In the genomic region with DNA sequence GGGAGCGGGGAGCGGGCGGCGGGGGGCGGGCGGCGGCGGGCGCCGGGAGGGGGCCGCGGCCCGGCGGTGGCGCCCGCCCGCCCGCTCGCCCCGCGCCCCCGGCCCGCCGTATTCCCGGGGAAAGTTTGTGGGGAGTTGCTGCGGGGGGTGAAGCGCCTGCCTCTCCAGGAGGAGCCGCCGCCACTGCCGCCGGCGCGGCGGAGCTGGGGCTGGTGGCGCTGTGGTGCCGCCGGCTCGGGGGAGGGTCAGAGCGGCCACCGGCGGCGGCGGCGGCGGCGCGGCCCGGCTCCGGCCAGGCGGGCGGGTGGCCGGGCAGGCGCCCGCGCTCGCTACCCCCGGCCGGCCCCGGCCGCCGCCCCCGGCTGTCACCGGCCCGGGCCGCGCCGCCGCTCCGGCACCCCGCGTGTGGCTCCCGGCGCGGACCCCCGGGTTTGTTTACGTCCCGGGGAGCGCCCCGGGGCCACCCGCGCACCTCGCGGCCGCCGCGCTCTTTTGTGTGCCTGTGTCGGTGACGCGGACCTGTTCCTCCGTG, we compare ENCODE assay signal across 8 cellular contexts. TPM values are rescaled to one million over a fixed set of nuclear protein-coding genes. Genes with fewer than 3 reads are reported as not detected.
DNase-seq lines count a peak whose midpoint lies in the region; ATAC-seq and TF ChIP-seq lines count a peak whose summit lies in the region.

No MANE protein-coding gene starts in this region.

- no peak for ATAC-seq in HG03097 (IDR thresholded peaks at IDR 0.05; ENCODE audit: low FRiP score, unreplicated experiment)

- H3K27me3 ChIP-seq in Peyer's patch: no peaks in the 10 kb centered on the region

- H3K9me3 ChIP-seq in Peyer's patch: no peaks in the 10 kb centered on the region

- H3K4me3 ChIP-seq in HFF-Myc (replicated peaks; ENCODE audit: low read depth, low read length): peak overlapping the region; percentile 61
- peak overlapping the region; percentile 62 to 94 (median 70) for H3K4me3 ChIP-seq in Peyer's patch
- H3K4me3 ChIP-seq in cardiac fibroblast (replicated peaks in 1 of 2; ENCODE audit: low read depth in 2 of 2, low read length in 2 of 2): peak overlapping the region; percentile 67

- peak overlapping the region; percentile 32 to 81 (median 54) for H3K27ac ChIP-seq in Peyer's patch

- peaks cover 0 to 6% (median 0%) of the 10 kb centered on the region in 4 donors for H3K4me1 ChIP-seq in Peyer's patch

- TF ChIP-seq CTCF in HFF-Myc (IDR thresholded peaks at IDR 0.05; ENCODE audit: low read depth, low read length, missing control alignments) (no peak), Peyer's patch (IDR thresholded peaks at IDR 0.05) (peak in 1 of 6 experiments; percentile 7), cardiac fibroblast (IDR thresholded peaks at IDR 0.05; ENCODE audit: low read depth, low read length) (no peak)

- DNase-seq in Daoy (ENCODE audit: low read depth) (peak; percentile 76), HFF-Myc (ENCODE audit: extremely low read depth, low read depth) (no peak), Peyer's patch (peak in 2 of 3 donors; percentile 72), cardiac fibroblast (ENCODE audit: low read depth in 2 of 2) (peak; percentile 24 to 55), kidney tubule cell (ENCODE audit: low spot score) (peak; percentile 55), foreskin melanocyte (no peak)
- DNase-seq in stimulated activated CD8-positive, alpha-beta memory T cell treated with anti-CD3 and anti-CD28 coated beads, Interleukin-12 subunit alpha, Interleukin-12 subunit beta, amount 100 ng/mL, for 4 hours (ENCODE audit: low read depth): peak; percentile 4

- no peak for TF ChIP-seq POLR2A in Peyer's patch (IDR thresholded peaks at IDR 0.05)

- H3K36me3 ChIP-seq in Peyer's patch: no peaks in the 10 kb centered on the region

RNA-seq across cellular contexts. Expression of a gene that starts 0.9 kb away (rescaled TPM):
- total RNA-seq in Daoy (2014; rRNA removed; shearing (Covaris generic)): 16.3 and 30.3 TPM in 2 replicates
- total RNA-seq in Peyer's patch: 100 to 1,000 TPM in 3 of 4 donors, 10 to 100 TPM in 1; 64.1 to 142 (median 111) TPM

Comparison
In these comparisons a context has a peak if more than half of its experiments do, and no peak if none do; other contexts are left out.
1. DNase-seq: peak in Daoy (single experiment), Peyer's patch (2 of 3), cardiac fibroblast (2 of 2), kidney tubule cell (single experiment) and stimulated activated CD8-positive, alpha-beta memory T cell treated with anti-CD3 and anti-CD28 coated beads, Interleukin-12 subunit alpha, Interleukin-12 subunit beta, amount 100 ng/mL, for 4 hours (single experiment); none in HFF-Myc (single experiment) and foreskin melanocyte (single experiment).
2. Peak in every context shown above with its lines, with median percentiles within 50 percentile points of each other: H3K4me3 ChIP-seq.